In the genomic region with DNA sequence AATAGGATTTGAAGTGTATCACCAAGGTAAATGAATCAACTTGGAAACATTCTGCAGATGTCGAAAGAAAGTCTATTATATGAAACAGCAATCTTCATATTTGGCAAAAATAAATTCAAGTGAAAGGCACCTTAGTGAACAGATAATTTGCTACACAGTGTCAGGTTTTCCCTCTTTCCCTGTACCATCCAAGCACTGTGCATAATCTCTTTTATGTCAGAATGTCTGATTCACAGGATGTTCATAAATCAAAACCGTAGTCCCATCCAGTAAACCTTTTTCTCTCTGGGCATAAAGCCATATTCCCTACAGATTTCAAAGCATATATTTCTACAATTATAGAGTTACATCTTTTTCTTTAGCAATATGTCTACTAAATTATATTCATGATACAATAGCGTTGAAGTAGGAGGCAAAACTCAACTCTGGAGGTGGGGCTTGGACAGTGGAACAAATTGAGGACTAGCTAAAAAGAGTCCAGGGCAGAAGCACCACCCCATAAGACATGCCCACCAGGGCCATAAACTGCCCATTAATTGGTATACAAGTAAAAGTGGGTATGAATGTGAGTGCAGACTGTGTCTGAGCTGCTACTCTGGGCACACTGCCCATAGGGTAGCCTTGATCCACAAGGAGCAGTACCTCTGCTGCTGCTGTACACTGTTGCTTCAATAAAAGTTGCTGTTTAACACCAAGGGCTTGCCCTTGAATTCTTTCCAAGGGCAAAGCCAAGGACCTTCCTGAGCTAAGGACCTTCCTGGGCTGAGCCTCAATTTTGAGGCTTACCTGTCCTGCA, we compare ENCODE assay signal across 24 cellular contexts.
A peak's percentile ranks its signal among the peaks of the same experiment; 100 is the strongest.
DNase-seq lines count a peak whose midpoint lies in the region; ATAC-seq and TF ChIP-seq lines count a peak whose summit lies in the region.
"Had no signal": no experiment of that assay in that cellular context is flagged by ENCODE, and none has a peak within 500 bp of the region (broad histone marks: within the 10 kb centered on the region; RNA-seq: fewer than 3 reads in every experiment).

No MANE protein-coding gene starts in this region.

- H3K9ac ChIP-seq in SK-N-SH, result no peak overlapping the region
- H3K9ac ChIP-seq: BLaER1 treated with 17β-estradiol and CSF1 and Interleukin-3, amounts not matched to agents 10 nM and 100 nM had no signal

- DNase-seq in SK-N-SH (no peak), NCI-H526 treated with DMSO at 0.1 percent for 48 hours (lab: John Stamatoyannopoulos, UW) (peak; percentile 73), adrenal gland (peak in 6 of 7 donors; percentile 22 to 53 (median 40)), testis (peak; percentile 15), NCI-H1092 treated with DMSO at 0.1 percent for 48 hours (lab: John Stamatoyannopoulos, UW) (no peak), T-helper 2 cell (no peak)
- DNase-seq in stimulated activated CD4-positive, alpha-beta T cell treated with anti-CD3 and anti-CD28 coated beads, Interleukin-1b, Interleukin-23, amount 100 ng/mL, for 48 hours, result no peak
- DNase-seq: ACHN; AML-193; BE2C; CD4-positive, alpha-beta T cell; CD8-positive, alpha-beta memory T cell; DMS 273 treated with DMSO at 0.1 percent for 48 hours; DMS79; EL; GDM1; H9; HFFc6 had no signal

- no peaks in the 10 kb centered on the region for H3F3A ChIP-seq in SK-N-SH (replicated peaks; ENCODE audit: insufficient read depth)

- H3K36me3 ChIP-seq in SK-N-SH (replicated peaks in 1 of 2; ENCODE audit: control insufficient read depth in 1 of 2, insufficient read depth in 2 of 2, low read length in 1 of 2) (no peaks in the 10 kb centered on the region), adrenal gland (replicated peaks in 1 of 2) (no peaks in the 10 kb centered on the region), testis (ENCODE audit: low read depth, missing control alignments) (no peaks in the 10 kb centered on the region)
- H3K36me3 ChIP-seq: BE2C; BLaER1 treated with 17β-estradiol and CSF1 and Interleukin-3, amounts not matched to agents 10 nM and 100 nM had no signal

- WGBS in SK-N-SH (ENCODE audit: low lambda C conversion rate), result 39% methylated on average over 3 of the region's 3 CpGs
- 49 to 60% (median 51%) methylated on average over 3 of the region's 3 CpGs for WGBS in adrenal gland, 4 donors
- 66 to 68% methylated on average over 3 of the region's 3 CpGs for WGBS in testis, 2 donors

- H3K4me2 ChIP-seq in SK-N-SH, result no peak overlapping the region
- H3K4me2 ChIP-seq: BLaER1 treated with 17β-estradiol and CSF1 and Interleukin-3, amounts not matched to agents 10 nM and 100 nM; GM23338 had no signal

- no peaks in the 10 kb centered on the region for H3K4me1 ChIP-seq in SK-N-SH (ENCODE audit: control insufficient read depth in 1 of 2, insufficient read depth in 2 of 2, low read depth in 1 of 2, low read length in 1 of 2)
- no peaks in the 10 kb centered on the region for H3K4me1 ChIP-seq in adrenal gland (replicated peaks in 1 of 2)
- no peaks in the 10 kb centered on the region for H3K4me1 ChIP-seq in testis
- H3K4me1 ChIP-seq: BE2C had no signal

- H3K9me3 ChIP-seq in SK-N-SH (no peaks in the 10 kb centered on the region), adrenal gland (replicated peaks in 1 of 3) (no peaks in the 10 kb centered on the region), testis (no peaks in the 10 kb centered on the region)
- H3K9me3 ChIP-seq: BE2C had no signal

- ATAC-seq in SK-N-SH treated with all-trans-retinoic acid at 6 μM for 48 hours, result peak; percentile 88
- ATAC-seq: GM12878, GM23338, HCT116 had no signal

- TF ChIP-seq CTCF in SK-N-SH (IDR thresholded peaks at IDR 0.05) (no peak), adrenal gland (IDR thresholded peaks at IDR 0.05) (no peak), testis (IDR thresholded peaks at IDR 0.05) (no peak)

- H3K4me3 ChIP-seq in SK-N-SH (ENCODE audit: low read depth in 2 of 2, low read length in 1 of 2) (no peak overlapping the region), adrenal gland (no peak overlapping the region), testis (no peak overlapping the region)
- H3K4me3 ChIP-seq: BLaER1 treated with 17β-estradiol and CSF1 and Interleukin-3, amounts not matched to agents 10 nM and 100 nM; GM12878; GM23338 had no signal

- no peaks in the 10 kb centered on the region for H4K20me1 ChIP-seq in SK-N-SH (ENCODE audit: insufficient read depth)
- H4K20me1 ChIP-seq: BLaER1 treated with 17β-estradiol and CSF1 and Interleukin-3, amounts not matched to agents 10 nM and 100 nM had no signal

- H3K27ac ChIP-seq in SK-N-SH (ENCODE audit: low read depth in 2 of 2, low read length in 1 of 2) (peak overlapping the region in 1 of 2 experiments; percentile 62; a peak in 2 of 4 replicates), adrenal gland (no peak overlapping the region), testis (no peak overlapping the region)
- H3K27ac ChIP-seq: 22Rv1; BLaER1 treated with 17β-estradiol and CSF1 and Interleukin-3, amounts not matched to agents 10 nM and 100 nM had no signal

- H3K79me2 ChIP-seq in SK-N-SH (ENCODE audit: insufficient read depth), result no peaks in the 10 kb centered on the region

- CTCF ChIA-PET in SK-N-SH (lab: Yijun Ruan, JAX), result interaction anchor here (3.8 kb wide), 1 partner anchor 80 kb away, joined by 12 read pairs; no protein-coding TSS in a partner anchor

- TF ChIP-seq EP300 in SK-N-SH (IDR thresholded peaks at IDR 0.05; ENCODE audit: borderline replicate concordance in 1 of 2, low read depth in 1 of 2, low read length in 1 of 2), result no peak

- TF ChIP-seq POLR2A in adrenal gland (IDR thresholded peaks at IDR 0.05), result no peak
- no peak for TF ChIP-seq POLR2A in testis (IDR thresholded peaks at IDR 0.05)

- TF ChIP-seq RAD21 in SK-N-SH (IDR thresholded peaks at IDR 0.05; ENCODE audit: low read length), result no peak

- no peaks in the 10 kb centered on the region for H3K9me2 ChIP-seq in SK-N-SH

- POLR2A ChIA-PET in SK-N-SH (lab: Yijun Ruan, JAX), result no interaction called here

- intact Hi-C loops in adrenal gland (cut with DNase I) (no loop called here), testis (cut with DNase I; ENCODE audit: low total_unique reads) (no loop called here)

- H3K27me3 ChIP-seq in SK-N-SH (ENCODE audit: insufficient read depth), result no peaks in the 10 kb centered on the region
- no peaks in the 10 kb centered on the region for H3K27me3 ChIP-seq in adrenal gland
- no peaks in the 10 kb centered on the region for H3K27me3 ChIP-seq in testis
- H3K27me3 ChIP-seq: BLaER1 treated with 17β-estradiol and CSF1 and Interleukin-3, amounts not matched to agents 10 nM and 100 nM had no signal

- no peak overlapping the region for H2AFZ ChIP-seq in SK-N-SH (ENCODE audit: low read depth)

TF ChIP-seq in SK-N-SH treated with all-trans-retinoic acid at 6 μM for 48 hours, 23 proteins besides CTCF, POLR2A, EP300 and RAD21 (continues in another document):
- TF ChIP-seq OSR1 (CRISPR knock-in tag; IDR thresholded peaks at IDR 0.05) (no peak), CSDC2 (CRISPR knock-in tag; IDR thresholded peaks at IDR 0.05) (no peak), TSHZ2 (CRISPR knock-in tag; IDR thresholded peaks at IDR 0.05) (no peak), ISL1 (CRISPR knock-in tag; IDR thresholded peaks at IDR 0.05) (peak; percentile 70)

TF ChIP-seq in SK-N-SH, 30 proteins besides CTCF, POLR2A, EP300 and RAD21 (continues in another document):
- TF ChIP-seq CHD2 (IDR thresholded peaks at IDR 0.05; ENCODE audit: low read length, partially characterized antibody) (no peak), RFX5 (IDR thresholded peaks at IDR 0.05; ENCODE audit: low read length) (no peak), PBX3 (IDR thresholded peaks at IDR 0.05) (no peak), TEAD4 (IDR thresholded peaks at IDR 0.05; ENCODE audit: borderline replicate concordance, insufficient read depth) (no peak), SMC3 (IDR thresholded peaks at IDR 0.05; ENCODE audit: low read depth, low read length) (no peak), RCOR1 (IDR thresholded peaks at IDR 0.05; ENCODE audit: low read length) (no peak), GABPA (IDR thresholded peaks at IDR 0.05; ENCODE audit: low read depth) (no peak), TAF1 (IDR thresholded peaks at IDR 0.05; ENCODE audit: borderline replicate concordance, low read depth, low read length) (no peak), SIN3A (IDR thresholded peaks at IDR 0.05; ENCODE audit: borderline replicate concordance, low read depth, low read length) (no peak), EZH2phosphoT487 (IDR thresholded peaks at IDR 0.05; ENCODE audit: borderline replicate concordance, low read depth) (no peak), NFIC (IDR thresholded peaks at IDR 0.05; ENCODE audit: borderline replicate concordance) (no peak)
- TF ChIP-seq, protein P1, sequence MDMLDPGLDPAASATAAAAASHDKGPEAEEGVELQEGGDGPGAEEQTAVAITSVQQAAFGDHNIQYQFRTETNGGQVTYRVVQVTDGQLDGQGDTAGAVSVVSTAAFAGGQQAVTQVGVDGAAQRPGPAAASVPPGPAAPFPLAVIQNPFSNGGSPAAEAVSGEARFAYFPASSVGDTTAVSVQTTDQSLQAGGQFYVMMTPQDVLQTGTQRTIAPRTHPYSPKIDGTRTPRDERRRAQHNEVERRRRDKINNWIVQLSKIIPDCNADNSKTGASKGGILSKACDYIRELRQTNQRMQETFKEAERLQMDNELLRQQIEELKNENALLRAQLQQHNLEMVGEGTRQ (IDR thresholded peaks at IDR 0.05; ENCODE audit: borderline replicate concordance, low read depth, low read length), result no peak
- TF ChIP-seq, protein P2, sequence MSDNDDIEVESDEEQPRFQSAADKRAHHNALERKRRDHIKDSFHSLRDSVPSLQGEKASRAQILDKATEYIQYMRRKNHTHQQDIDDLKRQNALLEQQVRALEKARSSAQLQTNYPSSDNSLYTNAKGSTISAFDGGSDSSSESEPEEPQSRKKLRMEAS (IDR thresholded peaks at IDR 0.05; ENCODE audit: low read depth), result no peak

Comparison
In these comparisons a context has a peak if more than half of its experiments do, and no peak if none do; other contexts are left out.
1. DNase-seq: peak in NCI-H526 treated with DMSO at 0.1 percent for 48 hours (single experiment), adrenal gland (6 of 7) and testis (single experiment); none in SK-N-SH (single experiment), stimulated activated CD4-positive, alpha-beta T cell treated with anti-CD3 and anti-CD28 coated beads, Interleukin-1b, Interleukin-23, amount 100 ng/mL, for 48 hours (single experiment), NCI-H1092 treated with DMSO at 0.1 percent for 48 hours (single experiment) and T-helper 2 cell (0 of 5).